1 cellular context compared by ENCODE assay signal in genomic region chr4:158327525-158327924, GRCh38.
TF ChIP-seq lines count a peak whose summit lies in the region.

No MANE protein-coding gene starts in this region.

TF ChIP-seq in GM23338, 12 proteins besides CTCF, POLR2A, EP300 and RAD21 (continued from another document):
- TF ChIP-seq REST (IDR thresholded peaks at IDR 0.05; ENCODE audit: unreplicated experiment) = no peak
- no peak for TF ChIP-seq POLR2AphosphoS5 (IDR thresholded peaks at IDR 0.05; ENCODE audit: low read depth)
- no peak for TF ChIP-seq EZH2 (IDR thresholded peaks at IDR 0.05; ENCODE audit: low read depth, unreplicated experiment)
- TF ChIP-seq NANOG (IDR thresholded peaks at IDR 0.05; ENCODE audit: borderline replicate concordance) = no peak
